ENCODE assay signal across 1 cellular context in genomic region chr9:87516222-87516930, GRCh38.
TF ChIP-seq lines count a peak whose summit lies in the region.

No MANE protein-coding gene starts in this region.

TF ChIP-seq in K562, 482 proteins besides CTCF, POLR2A, EP300 and RAD21 (continued from another document and continues in another):
- no peak for TF ChIP-seq COPS2 (conservative IDR thresholded peaks at IDR 0.05)
- TF ChIP-seq PHF20 (IDR thresholded peaks at IDR 0.05; ENCODE audit: partially characterized antibody), result no peak
- TF ChIP-seq NR3C1 (CRISPR knock-in tag; IDR thresholded peaks at IDR 0.05), result no peak
- TF ChIP-seq STAT6 (CRISPR knock-in tag; IDR thresholded peaks at IDR 0.05), result no peak
- TF ChIP-seq ZNF316 (IDR thresholded peaks at IDR 0.05), result peak; percentile 33; the same call in 1 of the 2 replicates
- TF ChIP-seq HDAC2 (IDR thresholded peaks at IDR 0.05), result peak; percentile 94
- TF ChIP-seq GATA2 (CRISPR knock-in tag; IDR thresholded peaks at IDR 0.05), result peak; percentile 41; the same call in 1 of the 2 replicates
- no peak for TF ChIP-seq ZNF695 (CRISPR knock-in tag; IDR thresholded peaks at IDR 0.05)
- peak; percentile 68 for TF ChIP-seq NFIC (IDR thresholded peaks at IDR 0.05)
- no peak for TF ChIP-seq GABPB2 (CRISPR knock-in tag; conservative IDR thresholded peaks at IDR 0.05)
- no peak for TF ChIP-seq E2F4 (CRISPR knock-in tag; IDR thresholded peaks at IDR 0.05; ENCODE audit: low read depth)
- TF ChIP-seq C11orf30 (IDR thresholded peaks at IDR 0.05; ENCODE audit: low read depth), result no peak
- TF ChIP-seq DMBX1 (CRISPR knock-in tag; IDR thresholded peaks at IDR 0.05; ENCODE audit: borderline replicate concordance), result 0 out of 2 replicates have a peak, but pooled peaks have one; percentile 63
- no peak for TF ChIP-seq ZNF407 (IDR thresholded peaks at IDR 0.05; ENCODE audit: low read depth)
- TF ChIP-seq ATF3 (IDR thresholded peaks at IDR 0.05), result peak; percentile 93
- no peak for TF ChIP-seq ATF3 (CRISPR knock-in tag; conservative IDR thresholded peaks at IDR 0.05)
- no peak for TF ChIP-seq NR4A1 (CRISPR knock-in tag; IDR thresholded peaks at IDR 0.05)
- TF ChIP-seq NR4A1 (tag; IDR thresholded peaks at IDR 0.05), result no peak
- no peak for TF ChIP-seq CEBPZ (IDR thresholded peaks at IDR 0.05; ENCODE audit: borderline replicate concordance, low read depth, low read length)
- TF ChIP-seq THRA (IDR thresholded peaks at IDR 0.05), result no peak
- peak; percentile 91 for TF ChIP-seq JUN (IDR thresholded peaks at IDR 0.05; ENCODE audit: borderline replicate concordance, low read depth, low read length)
- TF ChIP-seq JUN (CRISPR knock-in tag; IDR thresholded peaks at IDR 0.05; ENCODE audit: borderline replicate concordance), result no peak
- no peak for TF ChIP-seq CREBBP (IDR thresholded peaks at IDR 0.05; ENCODE audit: low read depth, low read length)
- TF ChIP-seq MXI1 (IDR thresholded peaks at IDR 0.05; ENCODE audit: low read depth, low read length), result no peak
- TF ChIP-seq FOS (IDR thresholded peaks at IDR 0.05; ENCODE audit: extremely low read depth, insufficient read length), result peak; percentile 55
- peak in 1 of 3 experiments; percentile 62 for TF ChIP-seq YY1 (IDR thresholded peaks at IDR 0.05; ENCODE audit: borderline replicate concordance in 1 of 3, control insufficient read depth in 1 of 3, extremely low read depth in 1 of 3, insufficient read depth in 3 of 3, insufficient read length in 1 of 3, insufficient replicate concordance in 2 of 3, low read depth in 1 of 3, low read length in 2 of 3)
- TF ChIP-seq CLOCK (CRISPR knock-in tag; IDR thresholded peaks at IDR 0.05; ENCODE audit: borderline replicate concordance), result no peak
- TF ChIP-seq SRF (CRISPR knock-in tag; IDR thresholded peaks at IDR 0.05), result no peak
- TF ChIP-seq CXXC5 (CRISPR knock-in tag; IDR thresholded peaks at IDR 0.05), result peak; percentile 71
- TF ChIP-seq ELF2 (CRISPR knock-in tag; IDR thresholded peaks at IDR 0.05), result no peak
- TF ChIP-seq MITF (IDR thresholded peaks at IDR 0.05), result peak; percentile 87
- TF ChIP-seq DLX4 (CRISPR knock-in tag; IDR thresholded peaks at IDR 0.05), result no peak
- no peak for TF ChIP-seq THRB (CRISPR knock-in tag; conservative IDR thresholded peaks at IDR 0.05)
